1 cellular context compared by ENCODE assay signal in genomic region chr10:79180619-79181221, GRCh38.
TF ChIP-seq lines count a peak whose summit lies in the region.

No MANE protein-coding gene starts in this region.

TF ChIP-seq in H1, 55 proteins besides CTCF, POLR2A, EP300 and RAD21 (continued from another document):
- TF ChIP-seq JUND (IDR thresholded peaks at IDR 0.05; ENCODE audit: low read length) (no peak), TCF12 (IDR thresholded peaks at IDR 0.05; ENCODE audit: low read depth, low read length) (no peak), CBX8 (IDR thresholded peaks at IDR 0.05; ENCODE audit: borderline replicate concordance, low read depth, low read length) (no peak), KDM1A (IDR thresholded peaks at IDR 0.05; ENCODE audit: borderline replicate concordance, low read length) (no peak), SIRT6 (IDR thresholded peaks at IDR 0.05; ENCODE audit: low read length) (no peak), YY1 (IDR thresholded peaks at IDR 0.05; ENCODE audit: low read depth, low read length) (no peak), TAF1 (IDR thresholded peaks at IDR 0.05; ENCODE audit: low read depth, low read length) (no peak), SUZ12 (IDR thresholded peaks at IDR 0.05; ENCODE audit: low read length) (no peak), CBX5 (IDR thresholded peaks at IDR 0.05; ENCODE audit: low read depth, low read length) (no peak), EZH2 (IDR thresholded peaks at IDR 0.05; ENCODE audit: low read depth, low read length, severe bottlenecking) (no peak), TBP (IDR thresholded peaks at IDR 0.05; ENCODE audit: low read depth, low read length) (no peak), E2F6 (IDR thresholded peaks at IDR 0.05) (no peak), POLR2AphosphoS5 (IDR thresholded peaks at IDR 0.05; ENCODE audit: low read depth, low read length) (no peak), CHD1 (IDR thresholded peaks at IDR 0.05; ENCODE audit: low read depth, low read length) (no peak), USF2 (IDR thresholded peaks at IDR 0.05; ENCODE audit: low read length) (no peak)
